Comparison of ENCODE assay signal across 1 cellular context in genomic region chr13:39942901-39943273, GRCh38.
TF ChIP-seq lines count a peak whose summit lies in the region.

No MANE protein-coding gene starts in this region.

TF ChIP-seq in K562, 482 proteins besides CTCF, POLR2A, EP300 and RAD21 (continued from another document):
- 0 out of 4 replicates have a peak, but pooled peaks of 1 of the 2 experiments have one; percentile 61 for TF ChIP-seq MLLT1 (IDR thresholded peaks at IDR 0.05)
- TF ChIP-seq MECOM (CRISPR knock-in tag; IDR thresholded peaks at IDR 0.05): no peak
- peak; percentile 59; the same call in 1 of the 2 replicates for TF ChIP-seq KLF16 (IDR thresholded peaks at IDR 0.05)
- no peak for TF ChIP-seq RBBP5 (IDR thresholded peaks at IDR 0.05; ENCODE audit: borderline replicate concordance, insufficient read depth, low read length, poor library complexity, severe bottlenecking)
